In genomic region chr7:54758702-54759665, GRCh38 we compare ENCODE assay signal across 1 cellular context.
TF ChIP-seq lines count a peak whose summit lies in the region.

SEC61G (minus strand) TSS chr7:54759211; CDS start chr7:54757588, 1,623 bp downstream.

TF ChIP-seq in HEK293, 187 proteins besides CTCF, POLR2A, EP300 and RAD21 (continued from another document):
- TF ChIP-seq ZBTB1 (tag by site-specific recombination; IDR thresholded peaks at IDR 0.05) (no peak), ZNF449 (tag by site-specific recombination; IDR thresholded peaks at IDR 0.05) (no peak), ZBTB8A (tag by site-specific recombination; IDR thresholded peaks at IDR 0.05) (no peak), KLF8 (tag by site-specific recombination; IDR thresholded peaks at IDR 0.05) (no peak), ZNF335 (tag by site-specific recombination; conservative IDR thresholded peaks at IDR 0.05) (peak; percentile 82), ZNF302 (tag by site-specific recombination; IDR thresholded peaks at IDR 0.05; ENCODE audit: low read depth) (no peak), ZNF521 (tag by site-specific recombination; IDR thresholded peaks at IDR 0.05) (no peak), ZNF791 (tag by site-specific recombination; IDR thresholded peaks at IDR 0.05) (no peak), ZNF148 (tag by site-specific recombination; IDR thresholded peaks at IDR 0.05; ENCODE audit: borderline replicate concordance) (no peak), ZNF704 (tag by site-specific recombination; IDR thresholded peaks at IDR 0.05) (no peak), ZSCAN18 (tag by site-specific recombination; IDR thresholded peaks at IDR 0.05) (no peak), ZSCAN4 (tag by site-specific recombination; IDR thresholded peaks at IDR 0.05) (no peak), ZNF843 (tag by site-specific recombination; IDR thresholded peaks at IDR 0.05) (no peak), SP3 (tag by site-specific recombination; IDR thresholded peaks at IDR 0.05) (0 out of 2 replicates have a peak, but pooled peaks have one; percentile 25)
